Comparison of ENCODE assay signal across 12 cellular contexts in the genomic region with DNA sequence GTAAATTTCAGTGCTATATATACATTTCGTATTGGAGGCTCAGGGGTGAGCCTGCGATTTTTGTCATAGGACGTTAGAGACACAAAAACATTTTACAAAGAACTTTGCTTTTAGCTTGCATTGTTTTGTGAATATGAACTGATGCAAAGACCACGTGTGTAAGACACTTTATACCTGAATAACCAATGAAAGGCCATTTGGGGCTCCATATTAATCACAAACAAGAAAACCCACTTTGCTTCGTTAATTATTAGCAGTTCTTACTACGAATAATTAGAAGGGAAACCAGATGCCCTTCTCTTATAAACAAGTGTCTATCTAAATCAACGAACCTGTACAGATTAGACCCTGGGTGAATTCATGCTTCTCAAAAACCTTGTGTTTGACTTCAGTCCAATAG. TPM values are rescaled to one million over a fixed set of nuclear protein-coding genes. Genes with fewer than 3 reads are reported as not detected.
A peak's percentile ranks its signal among the peaks of the same experiment; 100 is the strongest.
DNase-seq lines count a peak whose midpoint lies in the region; ATAC-seq and TF ChIP-seq lines count a peak whose summit lies in the region.
"Had no signal": no experiment of that assay in that cellular context is flagged by ENCODE, and none has a peak within 500 bp of the region (broad histone marks: within the 10 kb centered on the region; RNA-seq: fewer than 3 reads in every experiment).

No MANE protein-coding gene starts in this region.

- H3K36me3 ChIP-seq in endodermal cell (ENCODE audit: control insufficient read depth, insufficient read depth, low read length) (no peaks in the 10 kb centered on the region), mesodermal cell (ENCODE audit: control insufficient read depth, insufficient read depth, low read length) (no peaks in the 10 kb centered on the region), testis (ENCODE audit: low read depth, missing control alignments) (no peaks in the 10 kb centered on the region)
- H3K36me3 ChIP-seq: transverse colon had no signal

- no peak for ATAC-seq in GM21515 (IDR thresholded peaks at IDR 0.05; ENCODE audit: unreplicated experiment)
- ATAC-seq: A549 had no signal

- peak overlapping the region; percentile 63 for H3K4me3 Mint-ChIP-seq in T-helper 2 cell treated with Interferon-gamma antibody and Interleukin-4, amounts not matched to agents 5 μg/mL and 100 μg/mL, for 36 hours
- H3K4me3 Mint-ChIP-seq in endodermal cell = peak overlapping the region; percentile 79

- WGBS in endodermal cell (ENCODE audit: insufficient coverage in 1 of 2, insufficient read length in 1 of 2), 2 experiments = 7 to 15% methylated on average over 5 to 7 of the region's 7 CpGs
- 0 to 7% methylated on average over 3 of the region's 7 CpGs for WGBS in mesodermal cell (ENCODE audit: insufficient coverage in 2 of 2), 2 experiments
- WGBS in testis, 2 donors = 35 to 52% methylated on average over 7 of the region's 7 CpGs

- H3K4me1 Mint-ChIP-seq in T-helper 2 cell treated with Interferon-gamma antibody and Interleukin-4, amounts not matched to agents 5 μg/mL and 100 μg/mL, for 36 hours (ENCODE audit: low read depth) = peaks cover 1% of the 10 kb centered on the region
- peaks cover 14% of the 10 kb centered on the region for H3K4me1 Mint-ChIP-seq in endodermal cell

- TF ChIP-seq CTCF in endodermal cell (conservative IDR thresholded peaks at IDR 0.05) (no peak), testis (IDR thresholded peaks at IDR 0.05) (no peak)

- peaks cover 23% of the 10 kb centered on the region for H3K9me3 Mint-ChIP-seq in T-helper 2 cell treated with Interferon-gamma antibody and Interleukin-4, amounts not matched to agents 5 μg/mL and 100 μg/mL, for 36 hours
- peaks cover 8% of the 10 kb centered on the region for H3K9me3 Mint-ChIP-seq in endodermal cell

- peak overlapping the region; percentile 76 for H3K9ac ChIP-seq in endodermal cell (ENCODE audit: extremely low read depth, low read length, poor library complexity, severe bottlenecking)

- H3K4me3 ChIP-seq in endodermal cell (ENCODE audit: low read length) (peak overlapping the region; percentile 91), mesodermal cell (ENCODE audit: extremely low read depth, insufficient read depth, low read length, poor library complexity, severe bottlenecking) (peak overlapping the region; percentile 64), testis (peak overlapping the region; percentile 48 to 53)
- H3K4me3 ChIP-seq: A549 had no signal

- no peaks in the 10 kb centered on the region for H3K27me3 ChIP-seq in endodermal cell (ENCODE audit: control insufficient read depth, insufficient read depth, low read length, poor library complexity, severe bottlenecking)
- no peaks in the 10 kb centered on the region for H3K27me3 ChIP-seq in testis

- H3K27ac ChIP-seq in endodermal cell (ENCODE audit: low read depth, low read length) (no peak overlapping the region), mesodermal cell (ENCODE audit: low read depth, low read length, severe bottlenecking) (peak overlapping the region; percentile 77), testis (peak overlapping the region in 1 of 2 donors; percentile 60)
- H3K27ac ChIP-seq: A549 had no signal

- no peak for DNase-seq in T-helper 2 cell treated with Interferon-gamma antibody and Interleukin-4, amounts not matched to agents 5 μg/mL and 100 μg/mL, for 36 hours (ENCODE audit: low spot score)
- no peak for DNase-seq in T-helper 2 cell
- no peak for DNase-seq in endodermal cell
- DNase-seq in testis = no peak
- DNase-seq in NCI-H69 (lab: John Stamatoyannopoulos, UW) = no peak
- DNase-seq in head of caudate nucleus = no peak
- DNase-seq: NCI-H146, T1000, transverse colon had no signal

- intact Hi-C loops in testis (cut with DNase I; ENCODE audit: low total_unique reads) = no loop called here
- intact Hi-C loops in head of caudate nucleus (cut with DNase I) = no loop called here

- no peaks in the 10 kb centered on the region for H3K36me3 Mint-ChIP-seq in T-helper 2 cell treated with Interferon-gamma antibody and Interleukin-4, amounts not matched to agents 5 μg/mL and 100 μg/mL, for 36 hours (ENCODE audit: low read depth)
- H3K36me3 Mint-ChIP-seq in endodermal cell (ENCODE audit: low read depth) = peaks cover 10% of the 10 kb centered on the region

- H3K9me3 ChIP-seq in endodermal cell (ENCODE audit: control insufficient read depth, low read length) = peaks cover 4% of the 10 kb centered on the region
- no peaks in the 10 kb centered on the region for H3K9me3 ChIP-seq in mesodermal cell (ENCODE audit: control insufficient read depth, low read length)
- no peaks in the 10 kb centered on the region for H3K9me3 ChIP-seq in testis
- H3K9me3 ChIP-seq: A549 had no signal

- H3K27me3 Mint-ChIP-seq in T-helper 2 cell treated with Interferon-gamma antibody and Interleukin-4, amounts not matched to agents 5 μg/mL and 100 μg/mL, for 36 hours (ENCODE audit: low read depth) = peaks cover 25% of the 10 kb centered on the region
- H3K27me3 Mint-ChIP-seq in endodermal cell (ENCODE audit: insufficient read depth) = no peaks in the 10 kb centered on the region

- no peak for TF ChIP-seq POLR2A in testis (IDR thresholded peaks at IDR 0.05)

- H3K4me1 ChIP-seq in endodermal cell (ENCODE audit: control insufficient read depth, insufficient read depth, low read length) = no peaks in the 10 kb centered on the region
- H3K4me1 ChIP-seq in mesodermal cell (ENCODE audit: control insufficient read depth, insufficient read depth, low read length, poor library complexity, severe bottlenecking) = no peaks in the 10 kb centered on the region
- no peaks in the 10 kb centered on the region for H3K4me1 ChIP-seq in testis
- H3K4me1 ChIP-seq: A549, transverse colon had no signal

- no peak overlapping the region for H3K27ac Mint-ChIP-seq in T-helper 2 cell treated with Interferon-gamma antibody and Interleukin-4, amounts not matched to agents 5 μg/mL and 100 μg/mL, for 36 hours
- no peak overlapping the region for H3K27ac Mint-ChIP-seq in endodermal cell

RNA-seq across cellular contexts. Expression of gene CYYR1, which starts 1.1 kb away (rescaled TPM):
- 10 to 100 TPM; 16.8 to 16.9 TPM for total RNA-seq in endodermal cell
- polyA plus RNA-seq in endodermal cell (2013, experiment 1 of 2) = 28.8 TPM
- 28.8 TPM for polyA plus RNA-seq in endodermal cell (2013, experiment 2 of 2)
- polyA plus RNA-seq in mesodermal cell (2013, experiment 1 of 2) = 20.3 TPM
- 21.9 TPM for polyA plus RNA-seq in mesodermal cell (2013, experiment 2 of 2)
- 1 to 10 TPM; 4.4 to 4.6 TPM for total RNA-seq in testis
- 6.1 TPM for polyA plus RNA-seq in testis (ENCODE audit: insufficient read depth, low read depth, low replicate concordance)
- polyA plus RNA-seq: A549 had no signal
